25 cellular contexts compared by ENCODE assay signal in genomic region chr16:27999687-28000086, GRCh38.
DNase-seq lines count a peak whose midpoint lies in the region; ATAC-seq and TF ChIP-seq lines count a peak whose summit lies in the region.
"Had no signal": no experiment of that assay in that cellular context is flagged by ENCODE, and none has a peak within 500 bp of the region (broad histone marks: within the 10 kb centered on the region; RNA-seq: fewer than 3 reads in every experiment).

No MANE protein-coding gene starts in this region.

- H3K9me3 Mint-ChIP-seq in endodermal cell = peaks cover 5% of the 10 kb centered on the region
- H3K9me3 Mint-ChIP-seq: activated B cell treated with CpG ODN at 0.5 μM for 24 hours; activated T-cell treated with anti-CD3 and anti-CD28 coated beads, Interleukin-2, amount 50 U/mL, for 72 hours; IgD-negative memory B cell had no signal

- no peak overlapping the region for H3K9ac ChIP-seq in endodermal cell (ENCODE audit: extremely low read depth, low read length, poor library complexity, severe bottlenecking)
- H3K9ac ChIP-seq: BLaER1 had no signal

- ATAC-seq in HG03025 (IDR thresholded peaks at IDR 0.05; ENCODE audit: low FRiP score, unreplicated experiment) (no peak), HG03095 (IDR thresholded peaks at IDR 0.05; ENCODE audit: unreplicated experiment) (no peak)
- ATAC-seq: body of pancreas had no signal

- no peak overlapping the region for H3K4me3 ChIP-seq in HFF-Myc (replicated peaks; ENCODE audit: low read depth, low read length)
- no peak overlapping the region for H3K4me3 ChIP-seq in endodermal cell (ENCODE audit: low read length)
- H3K4me3 ChIP-seq in effector memory CD4-positive, alpha-beta T cell (ENCODE audit: insufficient read depth, low read depth, low read length, poor library complexity, severe bottlenecking) = no peak overlapping the region
- H3K4me3 ChIP-seq: BLaER1, body of pancreas, lung, MG63, smooth muscle cell, upper lobe of left lung had no signal

- WGBS in endodermal cell (ENCODE audit: insufficient coverage in 1 of 2, insufficient read length in 1 of 2), 2 experiments = 90 to 91% methylated on average over 2 of the region's 2 CpGs

- no peaks in the 10 kb centered on the region for H3K4me1 ChIP-seq in endodermal cell (ENCODE audit: control insufficient read depth, insufficient read depth, low read length)
- H3K4me1 ChIP-seq in effector memory CD4-positive, alpha-beta T cell (ENCODE audit: control insufficient read depth, insufficient read depth, low read length, poor library complexity, severe bottlenecking) = peaks cover 12% of the 10 kb centered on the region
- H3K4me1 ChIP-seq: BLaER1, body of pancreas, upper lobe of left lung had no signal

- H3K9me3 ChIP-seq in endodermal cell (ENCODE audit: control insufficient read depth, low read length) = no peaks in the 10 kb centered on the region
- no peaks in the 10 kb centered on the region for H3K9me3 ChIP-seq in effector memory CD4-positive, alpha-beta T cell (ENCODE audit: control insufficient read depth, low read length)
- H3K9me3 ChIP-seq: body of pancreas, MG63, upper lobe of left lung had no signal

- no peaks in the 10 kb centered on the region for H3K4me1 Mint-ChIP-seq in endodermal cell
- H3K4me1 Mint-ChIP-seq: activated B cell treated with CpG ODN at 0.5 μM for 24 hours, IgD-negative memory B cell had no signal

- H3K27ac ChIP-seq in endodermal cell (ENCODE audit: low read depth, low read length) = no peak overlapping the region
- no peak overlapping the region for H3K27ac ChIP-seq in effector memory CD4-positive, alpha-beta T cell (ENCODE audit: insufficient read depth, low read length, poor library complexity, severe bottlenecking)
- H3K27ac ChIP-seq: BLaER1, body of pancreas, upper lobe of left lung had no signal

- TF ChIP-seq CTCF in HFF-Myc (IDR thresholded peaks at IDR 0.05; ENCODE audit: low read depth, low read length, missing control alignments) = no peak
- TF ChIP-seq CTCF in endodermal cell (conservative IDR thresholded peaks at IDR 0.05) = no peak

- H3K36me3 ChIP-seq in endodermal cell (ENCODE audit: control insufficient read depth, insufficient read depth, low read length) = no peaks in the 10 kb centered on the region
- H3K36me3 ChIP-seq in effector memory CD4-positive, alpha-beta T cell (ENCODE audit: control insufficient read depth, insufficient read depth, low read length) = no peaks in the 10 kb centered on the region
- H3K36me3 ChIP-seq: BLaER1, MG63, upper lobe of left lung had no signal

- DNase-seq in Daoy (ENCODE audit: low read depth) = peak; percentile 10
- peak; percentile 5 for DNase-seq in HFF-Myc (ENCODE audit: extremely low read depth, low read depth)
- peak; percentile 47 for DNase-seq in RKO (ENCODE audit: low spot score)
- peak; percentile 29 for DNase-seq in endodermal cell
- no peak for DNase-seq in DMS 273 (lab: John Stamatoyannopoulos, UW; ENCODE audit: unreplicated experiment)
- no peak for DNase-seq in effector memory CD4-positive, alpha-beta T cell
- DNase-seq: activated B cell treated with CpG ODN at 0.5 μM for 24 hours; activated CD4-positive, alpha-beta T cell treated with anti-CD3 and anti-CD28 coated beads, Interleukin-2, amount 50 U/mL, for 4 hours; activated naive CD4-positive, alpha-beta T cell treated with Interleukin-2 at 50 U/mL for 16 hours; activated T-cell treated with anti-CD3 and anti-CD28 coated beads, Interleukin-2, amount 50 U/mL, for 72 hours; body of pancreas; COR-L47; DMS79; MG63; NCI-H524 treated with DMSO at 0.1 percent for 48 hours; SIG-M5; T1000; upper lobe of left lung had no signal

- no peak overlapping the region for H3K27ac Mint-ChIP-seq in endodermal cell
- H3K27ac Mint-ChIP-seq: activated B cell treated with CpG ODN at 0.5 μM for 24 hours; activated T-cell treated with anti-CD3 and anti-CD28 coated beads, Interleukin-2, amount 50 U/mL, for 72 hours; IgD-negative memory B cell had no signal

- no peaks in the 10 kb centered on the region for H3K27me3 ChIP-seq in endodermal cell (ENCODE audit: control insufficient read depth, insufficient read depth, low read length, poor library complexity, severe bottlenecking)
- H3K27me3 ChIP-seq in effector memory CD4-positive, alpha-beta T cell (replicated peaks; ENCODE audit: control insufficient read depth, insufficient read depth, low read length, poor library complexity, severe bottlenecking) = no peaks in the 10 kb centered on the region
- H3K27me3 ChIP-seq: BLaER1, body of pancreas, MG63, upper lobe of left lung had no signal

- H3K27me3 Mint-ChIP-seq in endodermal cell (ENCODE audit: insufficient read depth) = peaks cover 2% of the 10 kb centered on the region
- H3K27me3 Mint-ChIP-seq: activated B cell treated with CpG ODN at 0.5 μM for 24 hours, IgD-negative memory B cell had no signal

- H3K4me3 Mint-ChIP-seq in endodermal cell = no peak overlapping the region
- H3K4me3 Mint-ChIP-seq: activated B cell treated with CpG ODN at 0.5 μM for 24 hours; activated T-cell treated with anti-CD3 and anti-CD28 coated beads, Interleukin-2, amount 50 U/mL, for 72 hours; IgD-negative memory B cell; nephron had no signal

- no peaks in the 10 kb centered on the region for H3K36me3 Mint-ChIP-seq in endodermal cell (ENCODE audit: low read depth)
- H3K36me3 Mint-ChIP-seq: IgD-negative memory B cell had no signal

Comparison
In these comparisons a context has a peak if more than half of its experiments do, and no peak if none do; other contexts are left out.
1. DNase-seq: peak in Daoy (single experiment), HFF-Myc (single experiment), RKO (single experiment) and endodermal cell (single experiment); none in DMS 273 (single experiment) and effector memory CD4-positive, alpha-beta T cell (0 of 3).